Comparison of ENCODE assay signal across 11 cellular contexts in genomic region chr17:50184611-50185398, GRCh38. TPM values are rescaled to one million over a fixed set of nuclear protein-coding genes. Genes with fewer than 3 reads are reported as not detected.
DNase-seq lines count a peak whose midpoint lies in the region; ATAC-seq and TF ChIP-seq lines count a peak whose summit lies in the region.
"Had no signal": no experiment of that assay in that cellular context is flagged by ENCODE, and none has a peak within 500 bp of the region (broad histone marks: within the 10 kb centered on the region; RNA-seq: fewer than 3 reads in every experiment).

No MANE protein-coding gene starts in this region.

- no peaks in the 10 kb centered on the region for H3K27me3 Mint-ChIP-seq in naive thymus-derived CD4-positive, alpha-beta T cell

- POLR2A ChIA-PET in naive thymus-derived CD4-positive, alpha-beta T cell (lab: Charles Lee), result interaction anchor here (0.8 kb wide), 1 partner anchor 92 kb away, joined by 3 read pairs; no protein-coding TSS in a partner anchor

- H3K9me3 ChIP-seq in naive thymus-derived CD4-positive, alpha-beta T cell (ENCODE audit: control insufficient read depth in 2 of 3, low read length in 3 of 3), result no peaks in the 10 kb centered on the region

- H3K27me3 ChIP-seq in ACC112 (ENCODE audit: insufficient read depth, low read length), result no peaks in the 10 kb centered on the region
- H3K27me3 ChIP-seq in naive thymus-derived CD4-positive, alpha-beta T cell (ENCODE audit: control insufficient read depth in 2 of 2, insufficient read depth in 2 of 2, low read length in 2 of 2), result no peaks in the 10 kb centered on the region

- TF ChIP-seq CTCF in coronary artery (IDR thresholded peaks at IDR 0.05), result no peak

- H3K27ac Mint-ChIP-seq in naive thymus-derived CD4-positive, alpha-beta T cell, result peak overlapping the region in 1 of 9 donors; percentile 27
- H3K27ac Mint-ChIP-seq: activated naive CD4-positive, alpha-beta T cell treated with anti-CD3 and anti-CD28 coated beads, Interleukin-2, amount 50 U/mL, for 72 hours had no signal

- peaks cover 8 to 24% (median 17%) of the 10 kb centered on the region in 7 donors for H3K4me1 Mint-ChIP-seq in naive thymus-derived CD4-positive, alpha-beta T cell

- peak overlapping the region; percentile 92 for H3K27ac ChIP-seq in ACC112 (ENCODE audit: low read depth, low read length)
- H3K27ac ChIP-seq in coronary artery, result peak overlapping the region; percentile 92 to 97
- no peak overlapping the region for H3K27ac ChIP-seq in naive thymus-derived CD4-positive, alpha-beta T cell (ENCODE audit: low read depth, low read length)

- H3K4me1 ChIP-seq in ACC112 (ENCODE audit: control insufficient read depth, insufficient read depth, low read length, unreplicated experiment), result peaks cover 50% of the 10 kb centered on the region
- peaks cover 7 to 11% of the 10 kb centered on the region in 2 donors for H3K4me1 ChIP-seq in naive thymus-derived CD4-positive, alpha-beta T cell (ENCODE audit: control insufficient read depth in 2 of 2, insufficient read depth in 2 of 2, low read length in 2 of 2)

- DNase-seq in M059J (ENCODE audit: low read depth), result peak; percentile 37
- DNase-seq in coronary artery (ENCODE audit: low spot score), result peak; percentile 93
- no peak for DNase-seq in naive thymus-derived CD4-positive, alpha-beta T cell
- no peak for DNase-seq in retina
- DNase-seq in kidney glomerular epithelial cell (lab: John Stamatoyannopoulos, UW), result no peak
- DNase-seq: NCI-H2081, T1000 had no signal

- H3K9me3 Mint-ChIP-seq in naive thymus-derived CD4-positive, alpha-beta T cell, result peaks cover 0 to 1% (median 0%) of the 10 kb centered on the region in 11 donors
- H3K9me3 Mint-ChIP-seq: activated naive CD4-positive, alpha-beta T cell treated with anti-CD3 and anti-CD28 coated beads, Interleukin-2, amount 50 U/mL, for 72 hours had no signal

- peak overlapping the region in 2 of 10 donors; percentile 12 to 27 for H3K4me3 Mint-ChIP-seq in naive thymus-derived CD4-positive, alpha-beta T cell

- peak; percentile 44 for ATAC-seq in naive thymus-derived CD4-positive, alpha-beta T cell
- ATAC-seq in GM21515 (IDR thresholded peaks at IDR 0.05; ENCODE audit: unreplicated experiment), result no peak
- no peak for ATAC-seq in HG03175 (IDR thresholded peaks at IDR 0.05; ENCODE audit: unreplicated experiment)
- ATAC-seq: activated naive CD4-positive, alpha-beta T cell treated with anti-CD3 and anti-CD28 coated beads, Interleukin-2, amount 50 U/mL, for 72 hours had no signal

- H3K79me2 ChIP-seq in ACC112 (ENCODE audit: control insufficient read depth, insufficient read depth, low read length, unreplicated experiment), result peaks cover 3% of the 10 kb centered on the region

- H3K36me3 ChIP-seq in ACC112 (ENCODE audit: insufficient read depth, low read length), result peaks cover 20% of the 10 kb centered on the region; the same call in 1 of the 2 replicates
- H3K36me3 ChIP-seq in naive thymus-derived CD4-positive, alpha-beta T cell (ENCODE audit: control insufficient read depth in 2 of 3, insufficient read depth in 3 of 3, low read length in 3 of 3), result no peaks in the 10 kb centered on the region

- H2AFZ ChIP-seq in ACC112 (ENCODE audit: low read length, unreplicated experiment), result no peak overlapping the region

- H3K4me3 ChIP-seq in ACC112 (ENCODE audit: low read depth, low read length) (no peak overlapping the region), coronary artery (no peak overlapping the region)
- H3K4me3 ChIP-seq in naive thymus-derived CD4-positive, alpha-beta T cell (ENCODE audit: low read length), result no peak overlapping the region

- CTCF ChIA-PET in naive thymus-derived CD4-positive, alpha-beta T cell (lab: Charles Lee), result no interaction called here

- intact Hi-C loops in naive thymus-derived CD4-positive, alpha-beta T cell (cut with micrococcal nuclease), result no loop called here

- no peaks in the 10 kb centered on the region for H3K36me3 Mint-ChIP-seq in naive thymus-derived CD4-positive, alpha-beta T cell
- H3K36me3 Mint-ChIP-seq: activated naive CD4-positive, alpha-beta T cell treated with anti-CD3 and anti-CD28 coated beads, Interleukin-2, amount 50 U/mL, for 72 hours had no signal

RNA-seq across cellular contexts. Expression of gene COL1A1, which starts 16.6 kb away (rescaled TPM):
- 41.9 and 81.3 TPM in 2 replicates for total RNA-seq in M059J (2014; rRNA removed; shearing (Covaris generic))
- 10 to 100 TPM in 1 of 5 experiments, 1 to 10 TPM in 3, under 1 TPM in 1; 0.36 to 12.6 (median 1.2) TPM for total RNA-seq in naive thymus-derived CD4-positive, alpha-beta T cell
- polyA plus RNA-seq in naive thymus-derived CD4-positive, alpha-beta T cell, result not detected

RNA-seq across cellular contexts. Expression of gene SGCA, which starts 19.0 kb away (rescaled TPM):
- not detected in 2 replicates for total RNA-seq in M059J (2014; rRNA removed; shearing (Covaris generic))
- total RNA-seq in naive thymus-derived CD4-positive, alpha-beta T cell, result under 1 TPM in 1 of 5 experiments, not detected in 4; 0.69 TPM
- not detected for polyA plus RNA-seq in naive thymus-derived CD4-positive, alpha-beta T cell

RNA-seq across cellular contexts. Expression of gene PPP1R9B, which starts 34.3 kb away (rescaled TPM):
- 14.6 and 36.1 TPM in 2 replicates for total RNA-seq in M059J (2014; rRNA removed; shearing (Covaris generic))
- 100 to 1,000 TPM in 2 of 5 experiments, 10 to 100 TPM in 3; 63.1 to 142 (median 69.1) TPM for total RNA-seq in naive thymus-derived CD4-positive, alpha-beta T cell
- polyA plus RNA-seq in naive thymus-derived CD4-positive, alpha-beta T cell, result under 1 TPM; 0.63 to 0.72 TPM

RNA-seq across cellular contexts. Expression of gene SAMD14, which starts 54.8 kb away (rescaled TPM):
- total RNA-seq in M059J (2014; rRNA removed; shearing (Covaris generic)), result 0.22 and 0.49 TPM in 2 replicates
- under 1 TPM in 2 of 5 experiments, not detected in 3; 0.70 to 0.78 TPM for total RNA-seq in naive thymus-derived CD4-positive, alpha-beta T cell
- not detected for polyA plus RNA-seq in naive thymus-derived CD4-positive, alpha-beta T cell

Comparison
In these comparisons a context has a peak if more than half of its experiments do, and no peak if none do; other contexts are left out.
1. DNase-seq: peak in M059J (single experiment) and coronary artery (single experiment); none in naive thymus-derived CD4-positive, alpha-beta T cell (0 of 9), retina (single experiment) and kidney glomerular epithelial cell (single experiment).